ENCODE assay signal across 12 cellular contexts in the genomic region with DNA sequence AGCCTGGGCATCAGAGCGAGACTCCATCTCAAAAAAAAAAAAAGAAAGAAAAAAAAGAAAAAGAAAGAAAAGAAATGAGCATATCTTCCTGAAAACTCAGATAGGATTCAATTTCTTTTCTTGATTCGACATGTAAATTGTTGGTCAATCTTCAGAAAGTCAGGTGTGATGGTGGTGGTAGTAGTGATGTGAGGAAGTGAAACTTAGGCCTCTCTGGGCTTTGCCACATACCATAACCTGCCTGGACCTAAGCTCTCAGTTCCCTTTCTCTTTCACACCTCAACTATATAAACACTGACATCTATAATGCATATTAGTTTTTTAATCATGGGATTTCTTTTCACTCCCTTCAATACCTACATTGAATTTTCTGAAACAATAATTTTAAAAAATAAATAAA.
A peak's percentile ranks its signal among the peaks of the same experiment; 100 is the strongest.
DNase-seq lines count a peak whose midpoint lies in the region; ATAC-seq and TF ChIP-seq lines count a peak whose summit lies in the region.
"Had no signal": no experiment of that assay in that cellular context is flagged by ENCODE, and none has a peak within 500 bp of the region (broad histone marks: within the 10 kb centered on the region; RNA-seq: fewer than 3 reads in every experiment).

No MANE protein-coding gene starts in this region.

- peak; percentile 96 for ATAC-seq in GM18505 (IDR thresholded peaks at IDR 0.05; ENCODE audit: unreplicated experiment)
- ATAC-seq in GM19468 (IDR thresholded peaks at IDR 0.05; ENCODE audit: extremely low read depth, unreplicated experiment) = peak; percentile 91
- ATAC-seq in HG02943 (IDR thresholded peaks at IDR 0.05; ENCODE audit: low read depth, unreplicated experiment) = peak; percentile 93
- peak; percentile 87 for ATAC-seq in HG03575 (IDR thresholded peaks at IDR 0.05; ENCODE audit: extremely low read depth, insufficient number of reproducible peaks, low FRiP score, unreplicated experiment)
- ATAC-seq: activated T-helper 17 cell treated with anti-CD3 and anti-CD28 coated beads, Interleukin-2, amount 50 U/mL, for 72 hours had no signal

- H3K27me3 Mint-ChIP-seq in progenitor cell of endocrine pancreas = peaks cover 4% of the 10 kb centered on the region
- H3K27me3 Mint-ChIP-seq: activated T-helper 17 cell treated with anti-CD3 and anti-CD28 coated beads, Interleukin-2, amount 50 U/mL, for 72 hours had no signal

- DNase-seq in progenitor cell of endocrine pancreas (ENCODE audit: low spot score, unreplicated experiment) = no peak
- DNase-seq in NCI-H774 (lab: John Stamatoyannopoulos, UW) = no peak
- no peak for DNase-seq in stimulated activated CD4-positive, alpha-beta T cell treated with anti-CD3 and anti-CD28 coated beads, Interleukin-4, amount 100 ng/mL, for 24 hours
- no peak for DNase-seq in NCI-H187 treated with DMSO at 0.1 percent for 48 hours (lab: John Stamatoyannopoulos, UW)
- DNase-seq: BE2C, caudate nucleus, kidney glomerular epithelial cell had no signal

- TF ChIP-seq CTCF in progenitor cell of endocrine pancreas (IDR thresholded peaks at IDR 0.05; ENCODE audit: unreplicated experiment) = no peak

- TF ChIP-seq POLR2A in GM18505 (IDR thresholded peaks at IDR 0.05; ENCODE audit: borderline replicate concordance, extremely low read depth, insufficient read depth, insufficient read length) = no peak

- H3K27ac Mint-ChIP-seq in progenitor cell of endocrine pancreas = no peak overlapping the region
- H3K27ac Mint-ChIP-seq: activated T-helper 17 cell treated with anti-CD3 and anti-CD28 coated beads, Interleukin-2, amount 50 U/mL, for 72 hours had no signal

- H3K4me3 Mint-ChIP-seq in progenitor cell of endocrine pancreas (ENCODE audit: low read depth) = no peak overlapping the region
- H3K4me3 Mint-ChIP-seq: activated T-helper 17 cell treated with anti-CD3 and anti-CD28 coated beads, Interleukin-2, amount 50 U/mL, for 72 hours had no signal

- peaks cover 5% of the 10 kb centered on the region for H3K4me1 Mint-ChIP-seq in progenitor cell of endocrine pancreas (ENCODE audit: low read depth)
- H3K4me1 Mint-ChIP-seq: activated T-helper 17 cell treated with anti-CD3 and anti-CD28 coated beads, Interleukin-2, amount 50 U/mL, for 72 hours had no signal

- H3K9me3 Mint-ChIP-seq in progenitor cell of endocrine pancreas (ENCODE audit: low read depth) = no peaks in the 10 kb centered on the region
- H3K9me3 Mint-ChIP-seq: activated T-helper 17 cell treated with anti-CD3 and anti-CD28 coated beads, Interleukin-2, amount 50 U/mL, for 72 hours had no signal

- no peaks in the 10 kb centered on the region for H3K36me3 Mint-ChIP-seq in progenitor cell of endocrine pancreas (ENCODE audit: insufficient read depth)
